21 cellular contexts compared by ENCODE assay signal in the genomic region with DNA sequence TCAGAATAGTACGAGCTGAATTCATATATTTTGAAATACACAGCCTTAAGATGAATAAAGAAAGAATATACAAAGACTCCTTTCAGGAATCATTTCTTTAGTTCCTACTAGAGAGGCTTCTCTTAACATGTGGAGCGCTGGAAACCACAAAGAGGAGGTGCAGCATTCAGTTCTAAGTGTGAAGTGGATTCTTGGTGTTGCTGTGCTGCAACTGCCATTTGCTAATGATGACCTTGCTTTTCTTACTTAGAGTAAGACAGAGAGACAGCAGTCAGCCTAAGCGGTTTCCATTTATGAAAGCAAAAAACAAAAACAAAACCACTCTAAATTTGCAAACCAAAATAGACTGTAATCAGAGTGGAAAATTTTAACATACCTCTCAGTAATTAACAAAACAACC.
"Had no signal": no experiment of that assay in that cellular context is flagged by ENCODE, and none has a peak within 500 bp of the region (broad histone marks: within the 10 kb centered on the region; RNA-seq: fewer than 3 reads in every experiment).

No MANE protein-coding gene starts in this region.

- DNase-seq: activated CD4-positive, alpha-beta T cell treated with anti-CD3 and anti-CD28 coated beads, Interleukin-2, amount 50 U/mL, for 4 hours; activated effector memory CD4-positive, alpha-beta T cell treated with Interleukin-2 at 50 U/mL for 16 hours; activated T-cell treated with anti-CD3 and anti-CD28 coated beads, Interleukin-2, amount 50 U/mL, for 1 hour; amygdala; cerebellar nuclear complex; effector memory CD8-positive, alpha-beta T cell; erythroblast; hippocampal formation; left cardiac atrium; lower lobe of right lung; midbrain; naive B cell; posterior cingulate gyrus; right cardiac atrium; small intestine; thyroid gland had no signal

- H3K9me3 ChIP-seq: lower lobe of right lung, neutrophil, thyroid gland had no signal

- H3K9me3 Mint-ChIP-seq: dendritic cell treated with granulocyte-macrophage colony-stimulating factor and Interleukin-4, amounts not matched to agents 40 ng/mL and 50 ng/mL, for 4 days; effector memory CD8-positive, alpha-beta T cell had no signal

- H3K27ac ChIP-seq: lower lobe of right lung, neutrophil, thyroid gland had no signal

- H3K4me3 ChIP-seq: lower lobe of right lung, thyroid gland had no signal

- H3K27ac Mint-ChIP-seq: activated naive CD8-positive, alpha-beta T cell; dendritic cell treated with granulocyte-macrophage colony-stimulating factor and Interleukin-4, amounts not matched to agents 40 ng/mL and 50 ng/mL, for 4 days; effector memory CD8-positive, alpha-beta T cell; naive B cell; stimulated activated effector memory CD8-positive, alpha-beta T cell treated with anti-CD3 and anti-CD28 coated beads, Interleukin-12 subunit alpha, Interleukin-12 subunit beta, amount 100 ng/mL, for 72 hours had no signal

- H3K36me3 ChIP-seq: lower lobe of right lung, neutrophil, thyroid gland had no signal

- H3K4me1 Mint-ChIP-seq: naive B cell; stimulated activated effector memory CD8-positive, alpha-beta T cell treated with anti-CD3 and anti-CD28 coated beads, Interleukin-12 subunit alpha, Interleukin-12 subunit beta, amount 100 ng/mL, for 72 hours had no signal

- ATAC-seq: activated CD4-positive, CD25-positive, alpha-beta regulatory T cell treated with anti-CD3 and anti-CD28 coated beads, Interleukin-2, amount 50 U/mL, for 24 hours; effector memory CD8-positive, alpha-beta T cell; left cardiac atrium; lower lobe of right lung; right cardiac atrium; stimulated activated effector memory CD8-positive, alpha-beta T cell treated with anti-CD3 and anti-CD28 coated beads, Interleukin-12 subunit alpha, Interleukin-12 subunit beta, amount 100 ng/mL, for 72 hours had no signal

- H3K4me1 ChIP-seq: lower lobe of right lung, thyroid gland had no signal

- H3K27me3 Mint-ChIP-seq: activated naive CD8-positive, alpha-beta T cell; dendritic cell treated with granulocyte-macrophage colony-stimulating factor and Interleukin-4, amounts not matched to agents 40 ng/mL and 50 ng/mL, for 4 days; effector memory CD8-positive, alpha-beta T cell; naive B cell had no signal

- H3K27me3 ChIP-seq: neutrophil, thyroid gland had no signal

- H3K4me3 Mint-ChIP-seq: activated naive CD8-positive, alpha-beta T cell; dendritic cell treated with granulocyte-macrophage colony-stimulating factor and Interleukin-4, amounts not matched to agents 40 ng/mL and 50 ng/mL, for 4 days; effector memory CD8-positive, alpha-beta T cell; naive B cell; stimulated activated effector memory CD8-positive, alpha-beta T cell treated with anti-CD3 and anti-CD28 coated beads, Interleukin-12 subunit alpha, Interleukin-12 subunit beta, amount 100 ng/mL, for 72 hours had no signal

- H3K36me3 Mint-ChIP-seq: activated naive CD8-positive, alpha-beta T cell; naive B cell; stimulated activated effector memory CD8-positive, alpha-beta T cell treated with anti-CD3 and anti-CD28 coated beads, Interleukin-12 subunit alpha, Interleukin-12 subunit beta, amount 100 ng/mL, for 72 hours had no signal
